22 cellular contexts compared by ENCODE assay signal in the genomic region with DNA sequence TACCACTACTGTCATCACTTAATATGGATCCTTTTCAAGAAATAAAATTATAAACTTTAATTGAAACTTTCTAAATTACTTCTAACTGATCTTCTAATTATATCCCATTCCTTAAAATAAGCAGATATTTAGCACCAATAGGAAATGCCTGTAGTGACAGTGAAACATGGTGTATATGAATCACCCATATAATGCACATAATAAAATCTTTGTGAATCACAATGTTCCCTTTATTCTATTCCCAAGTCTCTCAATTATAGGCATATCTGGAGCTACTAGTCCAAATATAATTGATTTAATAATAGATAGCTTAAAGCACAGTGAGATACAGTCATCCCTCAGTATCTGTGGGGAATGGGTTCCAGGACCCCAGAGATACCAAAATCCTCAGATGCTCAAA.
A peak's percentile ranks its signal among the peaks of the same experiment; 100 is the strongest.
DNase-seq lines count a peak whose midpoint lies in the region; ATAC-seq and TF ChIP-seq lines count a peak whose summit lies in the region.
"Had no signal": no experiment of that assay in that cellular context is flagged by ENCODE, and none has a peak within 500 bp of the region (broad histone marks: within the 10 kb centered on the region; RNA-seq: fewer than 3 reads in every experiment).

No MANE protein-coding gene starts in this region.

- H3K36me3 Mint-ChIP-seq in glutamatergic neuron (ENCODE audit: unreplicated experiment) (peaks cover 3% of the 10 kb centered on the region), GM23338 (ENCODE audit: low read depth) (no peaks in the 10 kb centered on the region)
- H3K36me3 Mint-ChIP-seq: CD8-positive, alpha-beta T cell had no signal

- intact Hi-C loops in PC-3 (cut with micrococcal nuclease) = loop anchor here (10.0 kb wide), 1 partner anchor 303 kb away; no protein-coding TSS in a partner anchor

- H3K4me3 Mint-ChIP-seq in glutamatergic neuron (ENCODE audit: unreplicated experiment) (no peak overlapping the region), GM23338 (no peak overlapping the region)
- H3K4me3 Mint-ChIP-seq: B cell; CD4-positive, alpha-beta T cell; CD8-positive, alpha-beta T cell had no signal

- H3K9me3 Mint-ChIP-seq in glutamatergic neuron (ENCODE audit: unreplicated experiment) (no peaks in the 10 kb centered on the region), GM23338 (no peaks in the 10 kb centered on the region)
- H3K9me3 Mint-ChIP-seq: CD4-positive, alpha-beta T cell; CD8-positive, alpha-beta T cell had no signal

- no peaks in the 10 kb centered on the region for H3F3A ChIP-seq in PC-3 (ENCODE audit: low read length, unreplicated experiment)
- no peaks in the 10 kb centered on the region for H3F3A ChIP-seq in GM23338 (replicated peaks; ENCODE audit: low read depth)

- H3K9ac ChIP-seq in PC-3 (ENCODE audit: low read length) = no peak overlapping the region
- H3K9ac ChIP-seq: BLaER1 treated with 17β-estradiol and CSF1 and Interleukin-3, amounts not matched to agents 10 nM and 100 nM had no signal

- H3K27me3 Mint-ChIP-seq in glutamatergic neuron (ENCODE audit: unreplicated experiment) (no peaks in the 10 kb centered on the region), GM23338 (ENCODE audit: insufficient read depth, low read depth, poor library complexity) (no peaks in the 10 kb centered on the region)
- H3K27me3 Mint-ChIP-seq: B cell; CD4-positive, alpha-beta T cell had no signal

- H3K4me2 ChIP-seq in PC-3 (ENCODE audit: low read length) (no peak overlapping the region), GM23338 (no peak overlapping the region)
- H3K4me2 ChIP-seq: A549; BLaER1 treated with 17β-estradiol and CSF1 and Interleukin-3, amounts not matched to agents 10 nM and 100 nM had no signal

- H3K27me3 ChIP-seq in PC-3 (ENCODE audit: low read length) (no peaks in the 10 kb centered on the region), GM23338 (ENCODE audit: insufficient read depth) (no peaks in the 10 kb centered on the region)
- H3K27me3 ChIP-seq: BLaER1 treated with 17β-estradiol and CSF1 and Interleukin-3, amounts not matched to agents 10 nM and 100 nM had no signal

- no peaks in the 10 kb centered on the region for H3K9me3 ChIP-seq in PC-3 (ENCODE audit: low read length)
- H3K9me3 ChIP-seq: A549; BLaER1 treated with 17β-estradiol and CSF1 and Interleukin-3, amounts not matched to agents 10 nM and 100 nM had no signal

- CTCF ChIA-PET in PC-3 (lab: Charles Lee) = no interaction called here

- H3K4me1 ChIP-seq in PC-3 (ENCODE audit: insufficient read depth, low read length) = peaks cover 33% of the 10 kb centered on the region
- no peaks in the 10 kb centered on the region for H3K4me1 ChIP-seq in GM23338 (ENCODE audit: insufficient read depth)
- H3K4me1 ChIP-seq: A549 had no signal

- TF ChIP-seq CTCF in PC-3 (conservative IDR thresholded peaks at IDR 0.05; ENCODE audit: low read depth, low read length) (no peak), glutamatergic neuron (IDR thresholded peaks at IDR 0.05; ENCODE audit: partially characterized antibody, unreplicated experiment) (no peak), GM23338 (conservative IDR thresholded peaks at IDR 0.05; ENCODE audit: low read depth in 2 of 2) (no peak)

- POLR2A ChIA-PET in PC-3 (lab: Charles Lee; ENCODE audit: unreplicated experiment) = no interaction called here

- DNase-seq in COLO829 (ENCODE audit: low spot score) (peak; percentile 59), PC-3 (peak; percentile 26), foreskin melanocyte (peak; percentile 60), glutamatergic neuron (no peak), GM23338 (ENCODE audit: low spot score) (no peak)
- DNase-seq: AML-193; CD4-positive, alpha-beta T cell; CD8-positive, alpha-beta T cell; COR-L47; DMS 273 treated with DMSO at 0.1 percent for 48 hours; DMS153; DMS53; DMS79; DND-41; EL; GF-D8 had no signal

- no peaks in the 10 kb centered on the region for H3K36me3 ChIP-seq in PC-3 (ENCODE audit: low read depth, low read length)
- no peaks in the 10 kb centered on the region for H3K36me3 ChIP-seq in GM23338 (ENCODE audit: insufficient read depth)
- H3K36me3 ChIP-seq: BLaER1 treated with 17β-estradiol and CSF1 and Interleukin-3, amounts not matched to agents 10 nM and 100 nM had no signal

- H3K4me3 ChIP-seq in PC-3 (ENCODE audit: low read length) = no peak overlapping the region
- no peak overlapping the region for H3K4me3 ChIP-seq in GM23338
- H3K4me3 ChIP-seq: A549; BLaER1 treated with 17β-estradiol and CSF1 and Interleukin-3, amounts not matched to agents 10 nM and 100 nM had no signal

- H3K27ac ChIP-seq in PC-3 (ENCODE audit: low read length) (no peak overlapping the region), GM23338 (ENCODE audit: low read depth) (no peak overlapping the region)
- H3K27ac ChIP-seq: 22Rv1; A549; BLaER1 treated with 17β-estradiol and CSF1 and Interleukin-3, amounts not matched to agents 10 nM and 100 nM; C4-2B had no signal

- H2AFZ ChIP-seq in PC-3 (ENCODE audit: low read length) = no peak overlapping the region
- no peak overlapping the region for H2AFZ ChIP-seq in GM23338

- peak; percentile 58 for ATAC-seq in PC-3
- ATAC-seq in GM18520 (IDR thresholded peaks at IDR 0.05; ENCODE audit: unreplicated experiment) = no peak
- no peak for ATAC-seq in GM23338
- ATAC-seq: A549; CD8-positive, alpha-beta T cell had no signal

- H3K4me1 Mint-ChIP-seq in glutamatergic neuron (ENCODE audit: low read depth, unreplicated experiment) = no peaks in the 10 kb centered on the region
- peaks cover 11% of the 10 kb centered on the region; the same call in 2 of the 3 replicates for H3K4me1 Mint-ChIP-seq in GM23338
- H3K4me1 Mint-ChIP-seq: B cell had no signal

- no peak overlapping the region for H3K27ac Mint-ChIP-seq in glutamatergic neuron (ENCODE audit: unreplicated experiment)
- H3K27ac Mint-ChIP-seq in GM23338 = no peak overlapping the region
- H3K27ac Mint-ChIP-seq: B cell; CD4-positive, alpha-beta T cell; CD8-positive, alpha-beta T cell had no signal

- H3K9me2 ChIP-seq in PC-3 (replicated peaks; ENCODE audit: low read length) (no peaks in the 10 kb centered on the region), GM23338 (ENCODE audit: insufficient read depth) (no peaks in the 10 kb centered on the region)

- H4K20me1 ChIP-seq in PC-3 (ENCODE audit: low read length) (no peaks in the 10 kb centered on the region), GM23338 (replicated peaks; ENCODE audit: insufficient read depth) (no peaks in the 10 kb centered on the region)
- H4K20me1 ChIP-seq: BLaER1 treated with 17β-estradiol and CSF1 and Interleukin-3, amounts not matched to agents 10 nM and 100 nM had no signal

- no TSS peak for BruUV-seq in PC-3 (replicated peaks; lab: Mats Ljungman, UMichigan)

- no peaks in the 10 kb centered on the region for H3K79me2 ChIP-seq in PC-3 (ENCODE audit: low read length)
- no peaks in the 10 kb centered on the region for H3K79me2 ChIP-seq in GM23338 (replicated peaks; ENCODE audit: insufficient read depth)

TF ChIP-seq in GM23338, 12 proteins besides CTCF, POLR2A, EP300 and RAD21:
- TF ChIP-seq STAT1 (IDR thresholded peaks at IDR 0.05; ENCODE audit: unreplicated experiment) = no peak

Comparison
In these comparisons a context has a peak if more than half of its experiments do, and no peak if none do; other contexts are left out.
1. DNase-seq: peak in COLO829 (single experiment), PC-3 (single experiment) and foreskin melanocyte (single experiment); none in glutamatergic neuron (single experiment) and GM23338 (single experiment).